1 cellular context compared by ENCODE assay signal in the genomic region with DNA sequence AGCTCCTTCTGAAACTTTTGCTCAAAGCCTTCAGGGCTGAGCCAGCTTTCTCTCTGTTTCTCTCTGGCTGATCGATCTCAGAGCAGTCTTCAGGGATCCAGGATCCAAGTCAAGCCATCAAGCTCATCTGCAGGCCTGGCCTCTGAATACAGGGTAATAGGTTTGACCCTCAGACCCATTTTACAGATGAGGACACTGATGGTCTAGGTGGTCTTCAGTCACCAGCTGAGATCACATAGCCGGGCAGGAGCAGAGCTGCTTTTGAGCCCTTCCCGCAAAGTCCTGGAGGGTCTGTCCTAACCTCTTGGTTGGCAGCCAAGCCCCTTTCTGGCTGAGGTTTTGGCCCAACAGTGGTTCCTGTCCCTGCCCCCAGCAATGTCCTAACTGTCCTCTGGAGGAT.
TF ChIP-seq lines count a peak whose summit lies in the region.

No MANE protein-coding gene starts in this region.

TF ChIP-seq in HepG2, 621 proteins besides CTCF, POLR2A, EP300 and RAD21:
- TF ChIP-seq, protein P1, sequence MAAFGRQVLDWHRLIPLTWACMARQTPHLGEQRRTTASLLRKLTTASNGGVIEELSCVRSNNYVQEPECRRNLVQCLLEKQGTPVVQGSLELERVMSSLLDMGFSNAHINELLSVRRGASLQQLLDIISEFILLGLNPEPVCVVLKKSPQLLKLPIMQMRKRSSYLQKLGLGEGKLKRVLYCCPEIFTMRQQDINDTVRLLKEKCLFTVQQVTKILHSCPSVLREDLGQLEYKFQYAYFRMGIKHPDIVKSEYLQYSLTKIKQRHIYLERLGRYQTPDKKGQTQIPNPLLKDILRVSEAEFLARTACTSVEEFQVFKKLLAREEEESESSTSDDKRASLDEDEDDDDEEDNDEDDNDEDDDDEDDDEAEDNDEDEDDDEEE (CRISPR knock-in tag; IDR thresholded peaks at IDR 0.05) = no peak
- TF ChIP-seq NFKB2 (CRISPR knock-in tag; IDR thresholded peaks at IDR 0.05; ENCODE audit: borderline replicate concordance) (0 out of 2 replicates have a peak, but pooled peaks have one; percentile 8), ZMYM3 (CRISPR knock-in tag; IDR thresholded peaks at IDR 0.05) (peak; percentile 43; the same call in 1 of the 2 replicates), ZNF629 (CRISPR knock-in tag; conservative IDR thresholded peaks at IDR 0.05) (peak; percentile 88)
